8 cellular contexts compared by ENCODE assay signal in genomic region chr22:41946360-41947180, GRCh38. TPM values are rescaled to one million over a fixed set of nuclear protein-coding genes. Genes with fewer than 3 reads are reported as not detected.
DNase-seq lines count a peak whose midpoint lies in the region; ATAC-seq and TF ChIP-seq lines count a peak whose summit lies in the region.

Gene CENPM, minus strand, starts transcription at chr22:41947152. Its CDS starts 76 bp downstream, at chr22:41947076.

- H3K9ac ChIP-seq in skeletal muscle satellite cell (ENCODE audit: low read depth, low read length) = peak within 1 kb of the TSS; percentile 80

- H3K36me3 ChIP-seq in breast epithelium (no peaks in the 10 kb centered on the region), skeletal muscle satellite cell (ENCODE audit: insufficient read depth, low read length) (no peaks in the 10 kb centered on the region)

- no peak for TF ChIP-seq POLR2A in breast epithelium (IDR thresholded peaks at IDR 0.05)

- H3K4me3 ChIP-seq in AG04450 (ENCODE audit: low read depth, low read length) (peak within 1 kb of the TSS; percentile 93), breast epithelium (peak within 1 kb of the TSS; percentile 69 to 97 (median 76)), iPS-18c (ENCODE audit: insufficient read depth, low read depth, low read length) (peak within 1 kb of the TSS; percentile 91), skeletal muscle satellite cell (ENCODE audit: low read length) (peak within 1 kb of the TSS; percentile 92)

- intact Hi-C loops in breast epithelium (cut with DNase I; ENCODE audit: low total_unique reads) = no loop called here

- POLR2A ChIA-PET in AG04450 (lab: Yijun Ruan, JAX) = interaction anchor here (0.6 to 1.4 kb wide), 10 partner anchors 9 to 498 kb away, joined by 3 to 8 read pairs (median 4); partner anchors contain the start of genes CCDC134, MEI1 and SREBF2

- H3K27ac ChIP-seq in AG04450 (ENCODE audit: low read depth, low read length) (no peak within 1 kb of the TSS), VCaP (peak within 1 kb of the TSS; percentile 71), breast epithelium (peak within 1 kb of the TSS; percentile 54 to 79)

- DNase-seq in AG04450 (ENCODE audit: low read depth, low spot score) (peak; percentile 79), NCI-H2196 (lab: John Stamatoyannopoulos, UW; ENCODE audit: unreplicated experiment) (peak; percentile 95), breast epithelium (ENCODE audit: low spot score in 2 of 2) (peak; percentile 95 to 96)

- TF ChIP-seq CTCF in AG04450 (IDR thresholded peaks at IDR 0.05; ENCODE audit: low read depth, low read length) (peak; percentile 50), VCaP (conservative IDR thresholded peaks at IDR 0.05) (no peak), breast epithelium (IDR thresholded peaks at IDR 0.05) (peak in 1 of 3 donors; percentile 10)

- H3K4me1 ChIP-seq in breast epithelium = no peaks in the 10 kb centered on the region
- peaks cover 22% of the 10 kb centered on the region for H3K4me1 ChIP-seq in skeletal muscle satellite cell (ENCODE audit: control insufficient read depth, insufficient read depth, low read length)

- CTCF ChIA-PET in AG04450 (lab: Charles Lee) = interaction anchor here (0.6 to 9.4 kb wide), 7 partner anchors 10 to 497 kb away, joined by 3 to 281 read pairs (median 4); partner anchors contain the start of gene MEI1

- no peaks in the 10 kb centered on the region for H3K27me3 ChIP-seq in AG04450 (ENCODE audit: control insufficient read depth, insufficient read depth, low read length)
- no peaks in the 10 kb centered on the region for H3K27me3 ChIP-seq in breast epithelium
- H3K27me3 ChIP-seq in skeletal muscle satellite cell (ENCODE audit: control insufficient read depth, insufficient read depth, low read length) = peaks cover 4% of the 10 kb centered on the region

- H3K9me3 ChIP-seq in AG04450 (ENCODE audit: control insufficient read depth, insufficient read depth, low read length) (no peaks in the 10 kb centered on the region), breast epithelium (no peaks in the 10 kb centered on the region), iPS-18c (ENCODE audit: control insufficient read depth, insufficient read depth, low read length) (no peaks in the 10 kb centered on the region), skeletal muscle satellite cell (replicated peaks; ENCODE audit: low read length) (no peaks in the 10 kb centered on the region)

- ATAC-seq in GM18870 (IDR thresholded peaks at IDR 0.05; ENCODE audit: unreplicated experiment) (peak; percentile 70), HG03108 (IDR thresholded peaks at IDR 0.05; ENCODE audit: unreplicated experiment) (peak; percentile 59)

- H3K4me2 ChIP-seq in skeletal muscle satellite cell (ENCODE audit: low read length) = peak within 1 kb of the TSS; percentile 96

RNA-seq across cellular contexts. Expression of gene CENPM, which starts in this region (rescaled TPM):
- polyA plus RNA-seq in AG04450 (2011; rRNA removed) = 5.1 and 6.8 TPM in 2 replicates
- polyA minus RNA-seq in AG04450 (2011; rRNA and poly(A)+ RNA removed) = 3.9 and 4.1 TPM in 2 replicates
- total RNA-seq in breast epithelium = 1 to 10 TPM; 1.5 to 2.9 (median 1.9) TPM
- total RNA-seq in skeletal muscle satellite cell (2012; rRNA removed) = 12.4 and 14.9 TPM in 2 replicates
